39 cellular contexts compared by ENCODE assay signal in the genomic region with DNA sequence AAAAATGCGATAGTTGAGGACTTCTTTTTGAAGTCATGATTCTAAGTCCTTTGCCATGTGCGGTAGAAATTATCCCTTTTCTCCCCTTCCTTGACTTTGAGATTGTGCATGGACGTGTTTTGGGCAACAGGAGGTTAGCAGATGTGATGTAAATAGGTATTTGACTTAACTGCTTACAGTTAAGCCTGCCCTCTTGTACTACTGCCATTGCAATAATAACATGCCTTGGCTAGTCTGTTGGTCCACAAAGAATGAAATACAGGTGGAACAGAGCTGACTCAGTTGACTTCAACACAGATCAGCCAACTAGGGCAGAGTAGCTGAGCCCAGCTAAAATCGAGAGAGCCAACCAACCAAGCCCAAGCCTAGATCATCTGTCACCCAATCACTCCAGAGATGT.
"Had no signal": no experiment of that assay in that cellular context is flagged by ENCODE, and none has a peak within 500 bp of the region (broad histone marks: within the 10 kb centered on the region; RNA-seq: fewer than 3 reads in every experiment).

No MANE protein-coding gene starts in this region.

- H3K27me3 Mint-ChIP-seq: activated CD4-positive, alpha-beta memory T cell treated with anti-CD3 and anti-CD28 coated beads, Interleukin-2, amount 10 ng/mL, durations not matched to agents 7 days and 5 days; activated CD4-positive, alpha-beta T cell treated with anti-CD3 and anti-CD28 coated beads for 36 hours; activated CD4-positive, alpha-beta T cell treated with anti-CD3 and anti-CD28 coated beads, Interleukin-2, amount 10 ng/mL, durations not matched to agents 7 days and 5 days; activated CD8-positive, alpha-beta memory T cell treated with anti-CD3 and anti-CD28 coated beads, Interleukin-2, amount 10 ng/mL, durations not matched to agents 7 days and 5 days; activated naive CD8-positive, alpha-beta T cell treated with anti-CD3 and anti-CD28 coated beads for 36 hours; activated T-cell treated with anti-CD3 and anti-CD28 coated beads, Interleukin-2, amount 50 U/mL, for 24 hours had no signal

- H3K4me3 Mint-ChIP-seq: activated CD4-positive, alpha-beta memory T cell treated with anti-CD3 and anti-CD28 coated beads, Interleukin-2, amount 10 ng/mL, durations not matched to agents 7 days and 5 days; activated CD4-positive, alpha-beta T cell treated with anti-CD3 and anti-CD28 coated beads for 36 hours; activated CD4-positive, alpha-beta T cell treated with anti-CD3 and anti-CD28 coated beads, Interleukin-2, amount 10 ng/mL, durations not matched to agents 7 days and 5 days; activated CD8-positive, alpha-beta memory T cell treated with anti-CD3 and anti-CD28 coated beads, Interleukin-2, amount 10 ng/mL, durations not matched to agents 7 days and 5 days; activated CD8-positive, alpha-beta T cell treated with anti-CD3 and anti-CD28 coated beads, Interleukin-2, amount 10 ng/mL, durations not matched to agents 7 days and 5 days; activated naive CD4-positive, alpha-beta T cell treated with anti-CD3 and anti-CD28 coated beads for 36 hours; activated naive CD8-positive, alpha-beta T cell treated with anti-CD3 and anti-CD28 coated beads for 36 hours; activated T-cell treated with anti-CD3 and anti-CD28 coated beads, Interleukin-2, amount 50 U/mL, for 24 hours; T-helper 1 cell treated with Interleukin-12 subunit alpha and Interleukin-12 subunit beta and Interleukin-4 antibody, amounts not matched to agents 30 μg/mL and 1 μg/mL, for 36 hours; T-helper 2 cell treated with Interferon-gamma antibody and Interleukin-4, amounts not matched to agents 5 μg/mL and 100 μg/mL, for 36 hours; WTC11 had no signal

- H3K36me3 ChIP-seq: adrenal gland, brain microvascular endothelial cell, breast epithelium, cardiac muscle cell had no signal

- FAIRE-seq: astrocyte, TTC549 had no signal

- H3K4me1 ChIP-seq: adrenal gland, body of pancreas, breast epithelium had no signal

- DNase-seq: activated CD4-positive, alpha-beta memory T cell treated with anti-CD3 and anti-CD28 coated beads, Interleukin-2, amount 10 ng/mL, durations not matched to agents 7 days and 5 days; activated CD4-positive, alpha-beta T cell treated with anti-CD3 and anti-CD28 coated beads for 1 hour; activated CD4-positive, alpha-beta T cell treated with anti-CD3 and anti-CD28 coated beads for 36 hours; activated CD4-positive, alpha-beta T cell treated with anti-CD3 and anti-CD28 coated beads for 48 hours; activated CD4-positive, alpha-beta T cell treated with anti-CD3 and anti-CD28 coated beads, Interleukin-2, amount 10 ng/mL, durations not matched to agents 7 days and 5 days; activated CD4-positive, alpha-beta T cell treated with anti-CD3 and anti-CD28 coated beads, Interleukin-2, amount 50 U/mL, for 48 hours; activated CD4-positive, CD25-positive, alpha-beta regulatory T cell; activated CD8-positive, alpha-beta memory T cell treated with anti-CD3 and anti-CD28 coated beads for 24 hours; activated CD8-positive, alpha-beta memory T cell treated with anti-CD3 and anti-CD28 coated beads, Interleukin-2, amount 10 ng/mL, durations not matched to agents 7 days and 5 days; activated CD8-positive, alpha-beta memory T cell treated with anti-CD3 and anti-CD28 coated beads, Interleukin-2, amount 50 U/mL, for 48 hours; activated CD8-positive, alpha-beta T cell treated with anti-CD3 and anti-CD28 coated beads, Interleukin-2, amount 10 ng/mL, durations not matched to agents 7 days and 5 days; activated effector memory CD4-positive, alpha-beta T cell treated with Interleukin-2 at 50 U/mL for 16 hours; activated gamma-delta T cell; activated naive CD4-positive, alpha-beta T cell; activated naive CD4-positive, alpha-beta T cell treated with anti-CD3 and anti-CD28 coated beads for 36 hours; activated naive CD4-positive, alpha-beta T cell treated with anti-CD3 and anti-CD28 coated beads, Interleukin-2, amount 50 U/mL, for 16 hours; activated naive CD8-positive, alpha-beta T cell treated with anti-CD3 and anti-CD28 coated beads for 36 hours; activated T-cell treated with anti-CD3 and anti-CD28 coated beads, Interleukin-2, amount 50 U/mL, for 24 hours; activated T-cell treated with anti-CD3 and anti-CD28 coated beads, Interleukin-2, amount 50 U/mL, for 48 hours; adrenal gland; amniotic stem cell; aorta; body of pancreas; brain microvascular endothelial cell; central memory CD4-positive, alpha-beta T cell; SW 1271; T-helper 1 cell; T-helper 2 cell; T-helper 9 cell had no signal

- H3K4me1 Mint-ChIP-seq: activated CD4-positive, alpha-beta memory T cell treated with anti-CD3 and anti-CD28 coated beads, Interleukin-2, amount 10 ng/mL, durations not matched to agents 7 days and 5 days; activated CD4-positive, alpha-beta T cell treated with anti-CD3 and anti-CD28 coated beads for 36 hours; activated CD4-positive, alpha-beta T cell treated with anti-CD3 and anti-CD28 coated beads, Interleukin-2, amount 10 ng/mL, durations not matched to agents 7 days and 5 days; activated CD8-positive, alpha-beta memory T cell treated with anti-CD3 and anti-CD28 coated beads, Interleukin-2, amount 10 ng/mL, durations not matched to agents 7 days and 5 days; activated naive CD8-positive, alpha-beta T cell treated with anti-CD3 and anti-CD28 coated beads for 36 hours; WTC11 had no signal

- H3K4me3 ChIP-seq: adrenal gland, body of pancreas, breast epithelium, cardiac muscle cell had no signal

- H3K9me3 ChIP-seq: adrenal gland, body of pancreas had no signal

- H3K27ac Mint-ChIP-seq: activated CD4-positive, alpha-beta memory T cell treated with anti-CD3 and anti-CD28 coated beads, Interleukin-2, amount 10 ng/mL, durations not matched to agents 7 days and 5 days; activated CD4-positive, alpha-beta T cell treated with anti-CD3 and anti-CD28 coated beads for 36 hours; activated CD4-positive, alpha-beta T cell treated with anti-CD3 and anti-CD28 coated beads, Interleukin-2, amount 10 ng/mL, durations not matched to agents 7 days and 5 days; activated CD8-positive, alpha-beta memory T cell treated with anti-CD3 and anti-CD28 coated beads, Interleukin-2, amount 10 ng/mL, durations not matched to agents 7 days and 5 days; activated CD8-positive, alpha-beta T cell treated with anti-CD3 and anti-CD28 coated beads, Interleukin-2, amount 10 ng/mL, durations not matched to agents 7 days and 5 days; activated naive CD4-positive, alpha-beta T cell treated with anti-CD3 and anti-CD28 coated beads for 36 hours; activated naive CD4-positive, alpha-beta T cell treated with anti-CD3 and anti-CD28 coated beads, Interleukin-2, amount 50 U/mL, for 72 hours; activated naive CD8-positive, alpha-beta T cell treated with anti-CD3 and anti-CD28 coated beads for 36 hours; activated T-cell treated with anti-CD3 and anti-CD28 coated beads, Interleukin-2, amount 50 U/mL, for 24 hours; activated T-helper 2 cell treated with anti-CD3 and anti-CD28 coated beads, Interferon-gamma antibody, Interleukin-2, Interleukin-4, amounts not matched to agents 10 μg/mL and 5 μg/mL and 100 μg/mL, durations not matched to agents 14 hours and 24 hours and 36 hours; T-helper 1 cell treated with Interleukin-12 subunit alpha and Interleukin-12 subunit beta and Interleukin-4 antibody, amounts not matched to agents 30 μg/mL and 1 μg/mL, for 36 hours; T-helper 2 cell treated with Interferon-gamma antibody and Interleukin-4, amounts not matched to agents 5 μg/mL and 100 μg/mL, for 36 hours; WTC11 had no signal

- H3K27ac ChIP-seq: adrenal gland, body of pancreas, brain microvascular endothelial cell, breast epithelium, cardiac muscle cell, VCaP had no signal

- H3K27me3 ChIP-seq: adrenal gland, body of pancreas, brain microvascular endothelial cell, breast epithelium, cardiac muscle cell had no signal
